Comparison of ENCODE assay signal across 1 cellular context in the genomic region with DNA sequence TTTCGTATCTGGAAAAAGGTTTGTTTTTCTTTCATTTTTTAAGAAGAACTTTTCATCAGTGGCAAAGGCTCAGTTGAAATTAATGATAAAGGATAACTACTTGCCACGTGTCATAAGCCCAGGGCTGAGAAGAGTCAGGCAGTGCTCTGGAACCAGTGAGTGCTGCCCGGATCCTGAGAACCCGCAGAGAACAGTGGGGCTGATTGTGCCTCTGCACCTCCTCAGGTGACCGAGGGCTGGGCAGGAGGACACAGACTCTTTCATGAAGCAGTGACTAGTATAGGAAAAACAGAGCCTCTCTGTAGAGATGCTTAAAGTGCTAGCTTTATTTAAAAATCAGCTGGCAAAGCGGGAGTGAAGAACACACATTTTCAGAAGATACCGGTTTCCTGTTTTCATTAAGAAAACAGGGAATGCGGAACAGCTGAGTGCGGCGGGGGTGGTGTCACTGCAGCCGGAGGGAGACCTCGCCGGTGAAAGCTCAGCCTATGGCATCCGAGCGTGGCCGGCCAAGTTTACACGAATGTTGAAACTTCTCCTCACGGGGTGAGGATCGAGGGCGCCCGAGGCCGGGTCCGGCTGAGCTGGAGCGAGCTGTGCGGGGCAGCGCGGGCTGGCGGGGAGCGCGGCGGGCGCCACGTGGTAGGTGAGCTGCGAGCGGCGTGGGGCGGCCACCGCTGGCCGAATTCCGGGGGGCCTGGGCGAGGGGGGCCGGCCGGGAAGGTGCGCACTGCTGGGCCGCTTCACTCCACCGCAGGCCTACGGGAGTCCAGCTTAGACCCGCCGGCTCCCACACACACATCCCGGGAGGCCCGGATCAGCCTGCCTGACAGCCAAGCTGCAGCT.
TF ChIP-seq lines count a peak whose summit lies in the region.

No MANE protein-coding gene starts in this region.

TF ChIP-seq in HepG2, 621 proteins besides CTCF, POLR2A, EP300 and RAD21 (continued from another document and continues in another):
- TF ChIP-seq, protein P1, sequence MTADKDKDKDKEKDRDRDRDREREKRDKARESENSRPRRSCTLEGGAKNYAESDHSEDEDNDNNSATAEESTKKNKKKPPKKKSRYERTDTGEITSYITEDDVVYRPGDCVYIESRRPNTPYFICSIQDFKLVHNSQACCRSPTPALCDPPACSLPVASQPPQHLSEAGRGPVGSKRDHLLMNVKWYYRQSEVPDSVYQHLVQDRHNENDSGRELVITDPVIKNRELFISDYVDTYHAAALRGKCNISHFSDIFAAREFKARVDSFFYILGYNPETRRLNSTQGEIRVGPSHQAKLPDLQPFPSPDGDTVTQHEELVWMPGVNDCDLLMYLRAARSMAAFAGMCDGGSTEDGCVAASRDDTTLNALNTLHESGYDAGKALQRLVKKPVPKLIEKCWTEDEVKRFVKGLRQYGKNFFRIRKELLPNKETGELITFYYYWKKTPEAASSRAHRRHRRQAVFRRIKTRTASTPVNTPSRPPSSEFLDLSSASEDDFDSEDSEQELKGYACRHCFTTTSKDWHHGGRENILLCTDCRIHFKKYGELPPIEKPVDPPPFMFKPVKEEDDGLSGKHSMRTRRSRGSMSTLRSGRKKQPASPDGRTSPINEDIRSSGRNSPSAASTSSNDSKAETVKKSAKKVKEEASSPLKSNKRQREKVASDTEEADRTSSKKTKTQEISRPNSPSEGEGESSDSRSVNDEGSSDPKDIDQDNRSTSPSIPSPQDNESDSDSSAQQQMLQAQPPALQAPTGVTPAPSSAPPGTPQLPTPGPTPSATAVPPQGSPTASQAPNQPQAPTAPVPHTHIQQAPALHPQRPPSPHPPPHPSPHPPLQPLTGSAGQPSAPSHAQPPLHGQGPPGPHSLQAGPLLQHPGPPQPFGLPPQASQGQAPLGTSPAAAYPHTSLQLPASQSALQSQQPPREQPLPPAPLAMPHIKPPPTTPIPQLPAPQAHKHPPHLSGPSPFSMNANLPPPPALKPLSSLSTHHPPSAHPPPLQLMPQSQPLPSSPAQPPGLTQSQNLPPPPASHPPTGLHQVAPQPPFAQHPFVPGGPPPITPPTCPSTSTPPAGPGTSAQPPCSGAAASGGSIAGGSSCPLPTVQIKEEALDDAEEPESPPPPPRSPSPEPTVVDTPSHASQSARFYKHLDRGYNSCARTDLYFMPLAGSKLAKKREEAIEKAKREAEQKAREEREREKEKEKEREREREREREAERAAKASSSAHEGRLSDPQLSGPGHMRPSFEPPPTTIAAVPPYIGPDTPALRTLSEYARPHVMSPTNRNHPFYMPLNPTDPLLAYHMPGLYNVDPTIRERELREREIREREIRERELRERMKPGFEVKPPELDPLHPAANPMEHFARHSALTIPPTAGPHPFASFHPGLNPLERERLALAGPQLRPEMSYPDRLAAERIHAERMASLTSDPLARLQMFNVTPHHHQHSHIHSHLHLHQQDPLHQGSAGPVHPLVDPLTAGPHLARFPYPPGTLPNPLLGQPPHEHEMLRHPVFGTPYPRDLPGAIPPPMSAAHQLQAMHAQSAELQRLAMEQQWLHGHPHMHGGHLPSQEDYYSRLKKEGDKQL (CRISPR knock-in tag; IDR thresholded peaks at IDR 0.05; ENCODE audit: low read depth) = no peak
- TF ChIP-seq HOXA3 (CRISPR knock-in tag; IDR thresholded peaks at IDR 0.05) (peak; percentile 33; the same call in 1 of the 2 replicates), SMAD3 (CRISPR knock-in tag; IDR thresholded peaks at IDR 0.05) (0 out of 2 replicates have a peak, but pooled peaks have one; percentile 28), AGO2 (optimal IDR thresholded peaks at IDR 0.05; ENCODE audit: low read depth, low read length) (peak; percentile 98), KDM2A (CRISPR knock-in tag; IDR thresholded peaks at IDR 0.05; ENCODE audit: borderline replicate concordance, low read depth) (peak; percentile 37; the same call in 1 of the 2 replicates), KAT8 (CRISPR knock-in tag; IDR thresholded peaks at IDR 0.05) (no peak), SIX4 (CRISPR knock-in tag; IDR thresholded peaks at IDR 0.05) (0 out of 2 replicates have a peak, but pooled peaks have one; percentile 22), ZFP82 (CRISPR knock-in tag; IDR thresholded peaks at IDR 0.05; ENCODE audit: borderline replicate concordance) (0 out of 2 replicates have a peak, but pooled peaks have one; percentile 5), NR1H2 (CRISPR knock-in tag; IDR thresholded peaks at IDR 0.05; ENCODE audit: borderline replicate concordance, low read depth) (no peak), GABPB1 (CRISPR knock-in tag; IDR thresholded peaks at IDR 0.05) (peak; percentile 46; the same call in 1 of the 2 replicates), ZNF20 (CRISPR knock-in tag; IDR thresholded peaks at IDR 0.05) (no peak), POLR2AphosphoS5 (IDR thresholded peaks at IDR 0.05; ENCODE audit: low read depth, low read length) (peak; percentile 49; the same call in 1 of the 2 replicates), KLF12 (CRISPR knock-in tag; IDR thresholded peaks at IDR 0.05; ENCODE audit: borderline replicate concordance) (0 out of 2 replicates have a peak, but pooled peaks have one; percentile 63), TMF1 (CRISPR knock-in tag; IDR thresholded peaks at IDR 0.05; ENCODE audit: low read depth) (0 out of 2 replicates have a peak, but pooled peaks have one; percentile 24), TEAD3 (CRISPR knock-in tag; optimal IDR thresholded peaks at IDR 0.05; ENCODE audit: borderline replicate concordance) (peak; percentile 36), SP140L (CRISPR knock-in tag; IDR thresholded peaks at IDR 0.05; ENCODE audit: borderline replicate concordance) (no peak), CENPT (CRISPR knock-in tag; IDR thresholded peaks at IDR 0.05; ENCODE audit: low read depth) (no peak), MIER2 (CRISPR knock-in tag; IDR thresholded peaks at IDR 0.05) (no peak), RBM22 (optimal IDR thresholded peaks at IDR 0.05; ENCODE audit: low read length) (peak; percentile 93), ATF7-NPFF (CRISPR knock-in tag; IDR thresholded peaks at IDR 0.05; ENCODE audit: low read depth) (0 out of 2 replicates have a peak, but pooled peaks have one; percentile 57), ZNF616 (CRISPR knock-in tag; IDR thresholded peaks at IDR 0.05; ENCODE audit: low read depth) (0 out of 2 replicates have a peak, but pooled peaks have one; percentile 43), TSC22D2 (CRISPR knock-in tag; IDR thresholded peaks at IDR 0.05; ENCODE audit: borderline replicate concordance) (no peak), ARNT (IDR thresholded peaks at IDR 0.05) (no peak), HDAC1 (CRISPR knock-in tag; IDR thresholded peaks at IDR 0.05) (peak; percentile 63), SALL2 (CRISPR knock-in tag; IDR thresholded peaks at IDR 0.05) (peak; percentile 48; the same call in 1 of the 2 replicates), NR2F1 (CRISPR knock-in tag; IDR thresholded peaks at IDR 0.05) (no peak), ZMYM4 (CRISPR knock-in tag; IDR thresholded peaks at IDR 0.05) (peak; percentile 31; the same call in 1 of the 2 replicates), ZNF468 (CRISPR knock-in tag; IDR thresholded peaks at IDR 0.05) (no peak), ZFX (CRISPR knock-in tag; IDR thresholded peaks at IDR 0.05; ENCODE audit: low read depth) (peak; percentile 33; the same call in 1 of the 2 replicates), ZNF430 (CRISPR knock-in tag; IDR thresholded peaks at IDR 0.05) (peak; percentile 64), TCF7 (IDR thresholded peaks at IDR 0.05; ENCODE audit: low read depth) (0 out of 2 replicates have a peak, but pooled peaks have one; percentile 6), SKI (IDR thresholded peaks at IDR 0.05; ENCODE audit: partially characterized antibody) (peak; percentile 67), ZC3H4 (CRISPR knock-in tag; IDR thresholded peaks at IDR 0.05; ENCODE audit: borderline replicate concordance) (peak; percentile 36; the same call in 1 of the 2 replicates), TAF1 (CRISPR knock-in tag; IDR thresholded peaks at IDR 0.05) (peak; percentile 48; the same call in 1 of the 2 replicates), JUND (CRISPR knock-in tag; IDR thresholded peaks at IDR 0.05) (no peak), HNRNPUL1 (IDR thresholded peaks at IDR 0.05; ENCODE audit: low read depth, low read length) (no peak), ZNF101 (CRISPR knock-in tag; IDR thresholded peaks at IDR 0.05; ENCODE audit: borderline replicate concordance, low read depth) (no peak), NONO (IDR thresholded peaks at IDR 0.05) (no peak), NONO (CRISPR knock-in tag; conservative IDR thresholded peaks at IDR 0.05) (0 out of 2 replicates have a peak, but pooled peaks have one; percentile 26)
- TF ChIP-seq, protein P2, sequence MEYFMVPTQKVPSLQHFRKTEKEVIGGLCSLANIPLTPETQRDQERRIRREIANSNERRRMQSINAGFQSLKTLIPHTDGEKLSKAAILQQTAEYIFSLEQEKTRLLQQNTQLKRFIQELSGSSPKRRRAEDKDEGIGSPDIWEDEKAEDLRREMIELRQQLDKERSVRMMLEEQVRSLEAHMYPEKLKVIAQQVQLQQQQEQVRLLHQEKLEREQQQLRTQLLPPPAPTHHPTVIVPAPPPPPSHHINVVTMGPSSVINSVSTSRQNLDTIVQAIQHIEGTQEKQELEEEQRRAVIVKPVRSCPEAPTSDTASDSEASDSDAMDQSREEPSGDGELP (IDR thresholded peaks at IDR 0.05; ENCODE audit: borderline replicate concordance, low read depth) = peak; percentile 88
- TF ChIP-seq, protein P3, sequence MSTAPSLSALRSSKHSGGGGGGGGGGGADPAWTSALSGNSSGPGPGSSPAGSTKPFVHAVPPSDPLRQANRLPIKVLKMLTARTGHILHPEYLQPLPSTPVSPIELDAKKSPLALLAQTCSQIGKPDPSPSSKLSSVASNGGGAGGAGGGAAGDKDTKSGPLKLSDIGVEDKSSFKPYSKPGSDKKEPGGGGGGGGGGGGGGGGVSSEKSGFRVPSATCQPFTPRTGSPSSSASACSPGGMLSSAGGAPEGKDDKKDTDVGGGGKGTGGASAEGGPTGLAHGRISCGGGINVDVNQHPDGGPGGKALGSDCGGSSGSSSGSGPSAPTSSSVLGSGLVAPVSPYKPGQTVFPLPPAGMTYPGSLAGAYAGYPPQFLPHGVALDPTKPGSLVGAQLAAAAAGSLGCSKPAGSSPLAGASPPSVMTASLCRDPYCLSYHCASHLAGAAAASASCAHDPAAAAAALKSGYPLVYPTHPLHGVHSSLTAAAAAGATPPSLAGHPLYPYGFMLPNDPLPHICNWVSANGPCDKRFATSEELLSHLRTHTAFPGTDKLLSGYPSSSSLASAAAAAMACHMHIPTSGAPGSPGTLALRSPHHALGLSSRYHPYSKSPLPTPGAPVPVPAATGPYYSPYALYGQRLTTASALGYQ (CRISPR knock-in tag; IDR thresholded peaks at IDR 0.05) = no peak
- TF ChIP-seq, protein P4, sequence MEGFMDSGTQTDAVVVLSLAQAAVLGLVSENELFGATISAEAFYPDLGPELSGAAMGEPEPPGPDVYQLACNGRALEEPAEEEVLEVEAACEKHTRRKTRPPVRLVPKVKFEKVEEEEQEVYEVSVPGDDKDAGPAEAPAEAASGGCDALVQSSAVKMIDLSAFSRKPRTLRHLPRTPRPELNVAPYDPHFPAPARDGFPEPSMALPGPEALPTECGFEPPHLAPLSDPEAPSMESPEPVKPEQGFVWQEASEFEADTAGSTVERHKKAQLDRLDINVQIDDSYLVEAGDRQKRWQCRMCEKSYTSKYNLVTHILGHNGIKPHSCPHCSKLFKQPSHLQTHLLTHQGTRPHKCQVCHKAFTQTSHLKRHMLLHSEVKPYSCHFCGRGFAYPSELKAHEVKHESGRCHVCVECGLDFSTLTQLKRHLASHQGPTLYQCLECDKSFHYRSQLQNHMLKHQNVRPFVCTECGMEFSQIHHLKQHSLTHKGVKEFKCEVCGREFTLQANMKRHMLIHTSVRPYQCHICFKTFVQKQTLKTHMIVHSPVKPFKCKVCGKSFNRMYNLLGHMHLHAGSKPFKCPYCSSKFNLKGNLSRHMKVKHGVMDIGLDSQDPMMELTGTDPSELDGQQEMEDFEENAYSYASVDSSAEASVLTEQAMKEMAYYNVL (CRISPR knock-in tag; IDR thresholded peaks at IDR 0.05; ENCODE audit: borderline replicate concordance) = no peak
- TF ChIP-seq, protein P5, sequence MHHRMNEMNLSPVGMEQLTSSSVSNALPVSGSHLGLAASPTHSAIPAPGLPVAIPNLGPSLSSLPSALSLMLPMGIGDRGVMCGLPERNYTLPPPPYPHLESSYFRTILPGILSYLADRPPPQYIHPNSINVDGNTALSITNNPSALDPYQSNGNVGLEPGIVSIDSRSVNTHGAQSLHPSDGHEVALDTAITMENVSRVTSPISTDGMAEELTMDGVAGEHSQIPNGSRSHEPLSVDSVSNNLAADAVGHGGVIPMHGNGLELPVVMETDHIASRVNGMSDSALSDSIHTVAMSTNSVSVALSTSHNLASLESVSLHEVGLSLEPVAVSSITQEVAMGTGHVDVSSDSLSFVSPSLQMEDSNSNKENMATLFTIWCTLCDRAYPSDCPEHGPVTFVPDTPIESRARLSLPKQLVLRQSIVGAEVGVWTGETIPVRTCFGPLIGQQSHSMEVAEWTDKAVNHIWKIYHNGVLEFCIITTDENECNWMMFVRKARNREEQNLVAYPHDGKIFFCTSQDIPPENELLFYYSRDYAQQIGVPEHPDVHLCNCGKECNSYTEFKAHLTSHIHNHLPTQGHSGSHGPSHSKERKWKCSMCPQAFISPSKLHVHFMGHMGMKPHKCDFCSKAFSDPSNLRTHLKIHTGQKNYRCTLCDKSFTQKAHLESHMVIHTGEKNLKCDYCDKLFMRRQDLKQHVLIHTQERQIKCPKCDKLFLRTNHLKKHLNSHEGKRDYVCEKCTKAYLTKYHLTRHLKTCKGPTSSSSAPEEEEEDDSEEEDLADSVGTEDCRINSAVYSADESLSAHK (CRISPR knock-in tag; IDR thresholded peaks at IDR 0.05; ENCODE audit: borderline replicate concordance) = no peak
- TF ChIP-seq, protein P6, sequence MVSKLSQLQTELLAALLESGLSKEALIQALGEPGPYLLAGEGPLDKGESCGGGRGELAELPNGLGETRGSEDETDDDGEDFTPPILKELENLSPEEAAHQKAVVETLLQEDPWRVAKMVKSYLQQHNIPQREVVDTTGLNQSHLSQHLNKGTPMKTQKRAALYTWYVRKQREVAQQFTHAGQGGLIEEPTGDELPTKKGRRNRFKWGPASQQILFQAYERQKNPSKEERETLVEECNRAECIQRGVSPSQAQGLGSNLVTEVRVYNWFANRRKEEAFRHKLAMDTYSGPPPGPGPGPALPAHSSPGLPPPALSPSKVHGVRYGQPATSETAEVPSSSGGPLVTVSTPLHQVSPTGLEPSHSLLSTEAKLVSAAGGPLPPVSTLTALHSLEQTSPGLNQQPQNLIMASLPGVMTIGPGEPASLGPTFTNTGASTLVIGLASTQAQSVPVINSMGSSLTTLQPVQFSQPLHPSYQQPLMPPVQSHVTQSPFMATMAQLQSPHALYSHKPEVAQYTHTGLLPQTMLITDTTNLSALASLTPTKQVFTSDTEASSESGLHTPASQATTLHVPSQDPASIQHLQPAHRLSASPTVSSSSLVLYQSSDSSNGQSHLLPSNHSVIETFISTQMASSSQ (IDR thresholded peaks at IDR 0.05; ENCODE audit: low read depth) = no peak
- TF ChIP-seq, protein P6 (CRISPR knock-in tag; IDR thresholded peaks at IDR 0.05; ENCODE audit: borderline replicate concordance) = no peak
